In genomic region chr16:61195006-61195405, GRCh38 we compare ENCODE assay signal across 11 cellular contexts.
"Had no signal": no experiment of that assay in that cellular context is flagged by ENCODE, and none has a peak within 500 bp of the region (broad histone marks: within the 10 kb centered on the region; RNA-seq: fewer than 3 reads in every experiment).

No MANE protein-coding gene starts in this region.

- H3K4me1 Mint-ChIP-seq: IgD-negative memory B cell had no signal

- H2AFZ ChIP-seq: GM23248 had no signal

- H3K9me3 ChIP-seq: HAP-1 had no signal

- H3K27ac ChIP-seq: GM23248, HL-60, KMS-11 had no signal

- H3K27me3 Mint-ChIP-seq: IgD-negative memory B cell had no signal

- H3K36me3 ChIP-seq: HAP-1 had no signal

- H3K4me3 ChIP-seq: GM23248, HAP-1 had no signal

- H3K4me3 Mint-ChIP-seq: HFFc6, IgD-negative memory B cell had no signal

- H3K4me2 ChIP-seq: KMS-11 had no signal

- H3K27ac Mint-ChIP-seq: HFFc6, IgD-negative memory B cell had no signal

- H3K9ac ChIP-seq: GM23248, KMS-11 had no signal

- H3K4me1 ChIP-seq: HAP-1 had no signal

- ATAC-seq: HCT116, HepG2 had no signal

- DNase-seq: GM23248, GOT3, H7, HFFc6, KBM-7 had no signal
